Comparison of ENCODE assay signal across 13 cellular contexts in genomic region chr4:182905038-182905437, GRCh38.
"Had no signal": no experiment of that assay in that cellular context is flagged by ENCODE, and none has a peak within 500 bp of the region (broad histone marks: within the 10 kb centered on the region; RNA-seq: fewer than 3 reads in every experiment).

No MANE protein-coding gene starts in this region.

- H3K9me3 ChIP-seq: ascending aorta, heart left ventricle had no signal

- H3K27ac Mint-ChIP-seq: activated T-helper 2 cell treated with anti-CD3 and anti-CD28 coated beads, Interferon-gamma antibody, Interleukin-2, Interleukin-4, amounts not matched to agents 10 μg/mL and 5 μg/mL and 100 μg/mL, durations not matched to agents 14 hours and 24 hours and 36 hours had no signal

- H3K4me3 ChIP-seq: ascending aorta, heart left ventricle had no signal

- DNase-seq: activated CD4-positive, alpha-beta T cell treated with anti-CD3 and anti-CD28 coated beads for 1 hour; activated CD4-positive, alpha-beta T cell treated with anti-CD3 and anti-CD28 coated beads, Interleukin-2, amount 50 U/mL, for 48 hours; activated naive CD8-positive, alpha-beta T cell treated with anti-CD3 and anti-CD28 coated beads, Interleukin-2, amount 10 ng/mL, durations not matched to agents 7 days and 5 days; foreskin melanocyte; heart left ventricle; mesenchymal stem cell; right cardiac atrium; SHP77 treated with DMSO at 0.1 percent for 48 hours; small intestine; substantia nigra had no signal

- H3K27me3 ChIP-seq: ascending aorta, heart left ventricle had no signal

- H3K4me1 ChIP-seq: ascending aorta had no signal

- H3K27ac ChIP-seq: ascending aorta, heart left ventricle had no signal

- H3K4me3 Mint-ChIP-seq: activated naive CD8-positive, alpha-beta T cell treated with anti-CD3 and anti-CD28 coated beads, Interleukin-2, amount 10 ng/mL, durations not matched to agents 7 days and 5 days; type B pancreatic cell had no signal

- H3K9me3 Mint-ChIP-seq: activated naive CD8-positive, alpha-beta T cell treated with anti-CD3 and anti-CD28 coated beads, Interleukin-2, amount 10 ng/mL, durations not matched to agents 7 days and 5 days; activated T-helper 2 cell treated with anti-CD3 and anti-CD28 coated beads, Interferon-gamma antibody, Interleukin-2, Interleukin-4, amounts not matched to agents 10 μg/mL and 5 μg/mL and 100 μg/mL, durations not matched to agents 14 hours and 24 hours and 36 hours; type B pancreatic cell had no signal

- H3K4me1 Mint-ChIP-seq: activated naive CD8-positive, alpha-beta T cell treated with anti-CD3 and anti-CD28 coated beads, Interleukin-2, amount 10 ng/mL, durations not matched to agents 7 days and 5 days had no signal

- H3K27me3 Mint-ChIP-seq: activated naive CD8-positive, alpha-beta T cell treated with anti-CD3 and anti-CD28 coated beads, Interleukin-2, amount 10 ng/mL, durations not matched to agents 7 days and 5 days; type B pancreatic cell had no signal
